ENCODE assay signal across 18 cellular contexts in the genomic region with DNA sequence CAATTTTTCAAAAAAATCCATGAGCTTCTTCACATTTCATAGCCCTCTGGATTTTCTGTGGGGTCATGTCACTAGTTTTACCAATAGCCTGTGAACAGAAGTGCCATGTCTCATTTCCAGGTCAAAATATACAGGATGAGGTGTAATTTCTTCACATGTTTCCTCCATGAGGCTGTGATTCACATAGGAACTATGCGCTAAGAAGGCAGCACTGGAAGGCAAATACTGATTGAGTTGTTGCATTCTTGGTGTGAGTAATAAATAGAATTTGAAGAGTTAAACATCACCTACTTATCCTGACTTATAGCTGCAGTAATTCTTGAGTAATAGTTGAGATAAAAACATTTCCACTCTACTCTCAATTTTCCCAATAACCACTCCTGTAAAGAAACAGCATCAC.
DNase-seq lines count a peak whose midpoint lies in the region; ATAC-seq, FAIRE-seq and TF ChIP-seq lines count a peak whose summit lies in the region.
"Had no signal": no experiment of that assay in that cellular context is flagged by ENCODE, and none has a peak within 500 bp of the region (broad histone marks: within the 10 kb centered on the region; RNA-seq: fewer than 3 reads in every experiment).

No MANE protein-coding gene starts in this region.

- no TSS peak for BruUV-seq in HepG2 (replicated peaks; lab: Mats Ljungman, UMichigan)

- no peak overlapping the region for H3K9ac ChIP-seq in HepG2 (ENCODE audit: insufficient read depth, low read depth, low read length)
- H3K9ac ChIP-seq: BLaER1 had no signal

- in situ Hi-C loops in HepG2 (cut with HindIII; ENCODE audit: extremely low pct_ligation_motif_present, low pct_unique_long_range_greater_than_20kb), result no loop called here

- CTCF ChIA-PET in HepG2 (lab: Yijun Ruan, JAX; ENCODE audit: low intra/inter-chr PET ratio, low total read pairs), result no interaction called here

- POLR2A ChIA-PET in HepG2 (lab: Yijun Ruan, JAX), result no interaction called here

- peak overlapping the region; percentile 97 for H3K27ac ChIP-seq in epithelial cell of prostate
- H3K27ac ChIP-seq in psoas muscle, result no peak overlapping the region
- no peak overlapping the region for H3K27ac ChIP-seq in HepG2 (ENCODE audit: extremely low read length, insufficient read depth, low read length)
- H3K27ac ChIP-seq in uterus, result no peak overlapping the region
- H3K27ac ChIP-seq: BLaER1, esophagus squamous epithelium, right lobe of liver, SJSA1 had no signal

- no peaks in the 10 kb centered on the region for H4K20me1 ChIP-seq in HepG2 (ENCODE audit: insufficient read depth, low read length)
- H4K20me1 ChIP-seq: BLaER1 had no signal

- FAIRE-seq in RCC 7860 (lab: Jason Lieb, UNC), result peak; percentile 65
- FAIRE-seq in HepG2 (lab: Jason Lieb, UNC), result no peak
- FAIRE-seq in HTR-8/SVneo (lab: Jason Lieb, UNC), result no peak

- peaks cover 6% of the 10 kb centered on the region for H3K9me3 ChIP-seq in psoas muscle
- 0 out of 2 replicates have a peak, but pooled peaks cover 5% of the 10 kb centered on the region for H3K9me3 ChIP-seq in HepG2 (ENCODE audit: low read length)
- H3K9me3 ChIP-seq in uterus, result no peaks in the 10 kb centered on the region
- H3K9me3 ChIP-seq: right lobe of liver, SJSA1 had no signal

- H3K27me3 ChIP-seq in psoas muscle (ENCODE audit: insufficient read depth in 3 of 3, low read length in 2 of 3) (no peaks in the 10 kb centered on the region), HepG2 (ENCODE audit: control insufficient read depth in 1 of 2, insufficient read depth in 2 of 2, low read length in 2 of 2) (no peaks in the 10 kb centered on the region), uterus (no peaks in the 10 kb centered on the region)
- H3K27me3 ChIP-seq: BLaER1, esophagus squamous epithelium, right lobe of liver, SJSA1 had no signal

- no peak overlapping the region for H3K4me2 ChIP-seq in HepG2 (ENCODE audit: low read depth, low read length)
- H3K4me2 ChIP-seq: BLaER1, GM23338 had no signal

- WGBS in psoas muscle, 3 donors, result 92 to 97% (median 93%) methylated on average over 1 of the region's 1 CpG
- WGBS in HepG2 (ENCODE audit: low lambda C conversion rate), result 74% methylated on average over 1 of the region's 1 CpG

- H3K79me2 ChIP-seq in HepG2 (ENCODE audit: insufficient read depth, low read length), result no peaks in the 10 kb centered on the region

- no peak for TF ChIP-seq RAD21 in HepG2 (CRISPR knock-in tag; IDR thresholded peaks at IDR 0.05)

- TF ChIP-seq EP300 in HepG2 (IDR thresholded peaks at IDR 0.05; ENCODE audit: low read depth in 2 of 2, low read length in 2 of 2) (no peak), HepG2 (CRISPR knock-in tag; IDR thresholded peaks at IDR 0.05; ENCODE audit: borderline replicate concordance) (no peak)

- no peak overlapping the region for H2AFZ ChIP-seq in HepG2 (ENCODE audit: low read length)
- H2AFZ ChIP-seq: GM23338 had no signal

- no peaks in the 10 kb centered on the region for H3K36me3 ChIP-seq in psoas muscle (ENCODE audit: insufficient read depth in 1 of 2, low read depth in 1 of 2)
- no peaks in the 10 kb centered on the region for H3K36me3 ChIP-seq in HepG2 (replicated peaks in 1 of 2; ENCODE audit: control insufficient read depth in 1 of 2, insufficient read depth in 2 of 2, low read length in 2 of 2)
- no peaks in the 10 kb centered on the region for H3K36me3 ChIP-seq in uterus
- H3K36me3 ChIP-seq: BLaER1, esophagus squamous epithelium, right lobe of liver, SJSA1 had no signal

- H3K4me1 ChIP-seq in psoas muscle (no peaks in the 10 kb centered on the region), HepG2 (ENCODE audit: insufficient read depth, low read length) (no peaks in the 10 kb centered on the region), uterus (no peaks in the 10 kb centered on the region)
- H3K4me1 ChIP-seq: esophagus squamous epithelium, SJSA1 had no signal

- no peak for ATAC-seq in psoas muscle
- ATAC-seq in HepG2, result no peak
- ATAC-seq: activated naive CD8-positive, alpha-beta T cell treated with anti-CD3 and anti-CD28 coated beads, Interleukin-2, amount 50 U/mL, for 24 hours; GM23338; right lobe of liver had no signal

- peak; percentile 1 for DNase-seq in EL
- peak; percentile 76 for DNase-seq in RCC 7860 (ENCODE audit: low spot score)
- DNase-seq in epithelial cell of prostate (ENCODE audit: low read depth, low spot score), result peak; percentile 76
- DNase-seq in non-pigmented ciliary epithelial cell (ENCODE audit: low read depth), result peak; percentile 88
- no peak for DNase-seq in psoas muscle
- DNase-seq in HepG2 (ENCODE audit: low spot score), result no peak
- no peak for DNase-seq in HTR-8/SVneo (ENCODE audit: insufficient read length, low spot score)
- DNase-seq in uterus, result no peak
- DNase-seq: activated naive CD8-positive, alpha-beta T cell treated with anti-CD3 and anti-CD28 coated beads, Interleukin-2, amount 50 U/mL, for 24 hours; activated T-cell treated with anti-CD3 and anti-CD28 coated beads, Interleukin-2, amount 50 U/mL, for 24 hours; DMS53; esophagus squamous epithelium; IMR-90; NCI-H1105 treated with DMSO at 0.1 percent for 48 hours; right lobe of liver had no signal

- H3K4me3 ChIP-seq in psoas muscle (no peak overlapping the region), HepG2 (replicated peaks in 1 of 3; ENCODE audit: insufficient read depth in 1 of 3, low read depth in 2 of 3, low read length in 3 of 3) (no peak overlapping the region), uterus (no peak overlapping the region)
- H3K4me3 ChIP-seq: BLaER1, esophagus squamous epithelium, GM23338, right lobe of liver, SJSA1 had no signal

- TF ChIP-seq POLR2A in HepG2 (IDR thresholded peaks at IDR 0.05; ENCODE audit: insufficient read depth in 1 of 2, low read depth in 2 of 2, low read length in 2 of 2) (no peak), uterus (IDR thresholded peaks at IDR 0.05) (no peak)

- TF ChIP-seq CTCF in psoas muscle (IDR thresholded peaks at IDR 0.05), result no peak
- TF ChIP-seq CTCF in HepG2 (CRISPR knock-in tag; IDR thresholded peaks at IDR 0.05), result no peak
- TF ChIP-seq CTCF in uterus (IDR thresholded peaks at IDR 0.05), result no peak

- intact Hi-C loops in psoas muscle (cut with DNase I), result no loop called here
- intact Hi-C loops in HepG2 (cut with micrococcal nuclease; ENCODE audit: unreplicated experiment), result no loop called here
- intact Hi-C loops in uterus (cut with DNase I; ENCODE audit: low total_unique reads), result no loop called here

TF ChIP-seq in HepG2, 621 proteins besides CTCF, POLR2A, EP300 and RAD21:
- TF ChIP-seq ZNF251 (CRISPR knock-in tag; IDR thresholded peaks at IDR 0.05) (no peak), HNRNPK (IDR thresholded peaks at IDR 0.05; ENCODE audit: low read depth, low read length, poor library complexity, severe bottlenecking) (no peak), SRSF1 (optimal IDR thresholded peaks at IDR 0.05; ENCODE audit: low read depth, low read length) (no peak), ATAD3A (CRISPR knock-in tag; IDR thresholded peaks at IDR 0.05) (no peak), ZNF83 (CRISPR knock-in tag; IDR thresholded peaks at IDR 0.05; ENCODE audit: borderline replicate concordance) (no peak), NR2F6 (IDR thresholded peaks at IDR 0.05) (no peak), NR2F6 (CRISPR knock-in tag; IDR thresholded peaks at IDR 0.05) (no peak), DPF2 (CRISPR knock-in tag; IDR thresholded peaks at IDR 0.05; ENCODE audit: borderline replicate concordance, low read depth) (no peak), ZNF777 (CRISPR knock-in tag; IDR thresholded peaks at IDR 0.05) (no peak), NR1H2 (CRISPR knock-in tag; IDR thresholded peaks at IDR 0.05; ENCODE audit: borderline replicate concordance, low read depth) (no peak)
- TF ChIP-seq, protein P1, sequence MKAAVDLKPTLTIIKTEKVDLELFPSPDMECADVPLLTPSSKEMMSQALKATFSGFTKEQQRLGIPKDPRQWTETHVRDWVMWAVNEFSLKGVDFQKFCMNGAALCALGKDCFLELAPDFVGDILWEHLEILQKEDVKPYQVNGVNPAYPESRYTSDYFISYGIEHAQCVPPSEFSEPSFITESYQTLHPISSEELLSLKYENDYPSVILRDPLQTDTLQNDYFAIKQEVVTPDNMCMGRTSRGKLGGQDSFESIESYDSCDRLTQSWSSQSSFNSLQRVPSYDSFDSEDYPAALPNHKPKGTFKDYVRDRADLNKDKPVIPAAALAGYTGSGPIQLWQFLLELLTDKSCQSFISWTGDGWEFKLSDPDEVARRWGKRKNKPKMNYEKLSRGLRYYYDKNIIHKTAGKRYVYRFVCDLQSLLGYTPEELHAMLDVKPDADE (CRISPR knock-in tag; IDR thresholded peaks at IDR 0.05), result no peak
- TF ChIP-seq, protein P2, sequence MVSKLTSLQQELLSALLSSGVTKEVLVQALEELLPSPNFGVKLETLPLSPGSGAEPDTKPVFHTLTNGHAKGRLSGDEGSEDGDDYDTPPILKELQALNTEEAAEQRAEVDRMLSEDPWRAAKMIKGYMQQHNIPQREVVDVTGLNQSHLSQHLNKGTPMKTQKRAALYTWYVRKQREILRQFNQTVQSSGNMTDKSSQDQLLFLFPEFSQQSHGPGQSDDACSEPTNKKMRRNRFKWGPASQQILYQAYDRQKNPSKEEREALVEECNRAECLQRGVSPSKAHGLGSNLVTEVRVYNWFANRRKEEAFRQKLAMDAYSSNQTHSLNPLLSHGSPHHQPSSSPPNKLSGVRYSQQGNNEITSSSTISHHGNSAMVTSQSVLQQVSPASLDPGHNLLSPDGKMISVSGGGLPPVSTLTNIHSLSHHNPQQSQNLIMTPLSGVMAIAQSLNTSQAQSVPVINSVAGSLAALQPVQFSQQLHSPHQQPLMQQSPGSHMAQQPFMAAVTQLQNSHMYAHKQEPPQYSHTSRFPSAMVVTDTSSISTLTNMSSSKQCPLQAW (CRISPR knock-in tag; IDR thresholded peaks at IDR 0.05), result no peak

Comparison
In these comparisons a context has a peak if more than half of its experiments do, and no peak if none do; other contexts are left out.
1. DNase-seq: peak in EL (single experiment), RCC 7860 (single experiment), epithelial cell of prostate (single experiment) and non-pigmented ciliary epithelial cell (single experiment); none in psoas muscle (0 of 2), HepG2 (single experiment), HTR-8/SVneo (single experiment) and uterus (0 of 2).